8 cellular contexts compared by ENCODE assay signal in genomic region chr17:79808763-79809529, GRCh38. TPM values are rescaled to one million over a fixed set of nuclear protein-coding genes. Genes with fewer than 3 reads are reported as not detected.
DNase-seq lines count a peak whose midpoint lies in the region; ATAC-seq and TF ChIP-seq lines count a peak whose summit lies in the region.

No MANE protein-coding gene starts in this region.

- peak; percentile 79 for ATAC-seq in left lung
- ATAC-seq in GM18505 (IDR thresholded peaks at IDR 0.05; ENCODE audit: unreplicated experiment), result no peak
- no peak for ATAC-seq in GM21423 (IDR thresholded peaks at IDR 0.05; ENCODE audit: unreplicated experiment)
- no peak for ATAC-seq in GM19467 (IDR thresholded peaks at IDR 0.05; ENCODE audit: unreplicated experiment)

- peak; percentile 44 for DNase-seq in activated CD4-positive, alpha-beta T cell treated with anti-CD3 and anti-CD28 coated beads, Interleukin-2, amount 10 ng/mL, durations not matched to agents 7 days and 5 days
- DNase-seq in activated CD4-positive, alpha-beta T cell treated with anti-CD3 and anti-CD28 coated beads, Interleukin-2, amount 50 U/mL, for 1 hour, result no peak
- DNase-seq in NCI-H146 (lab: John Stamatoyannopoulos, UW) (peak; percentile 74), amniotic epithelial cell (ENCODE audit: low read depth) (peak; percentile 65), left lung (no peak)

- no peak for TF ChIP-seq POLR2A in GM18505 (IDR thresholded peaks at IDR 0.05; ENCODE audit: borderline replicate concordance, extremely low read depth, insufficient read depth, insufficient read length)

- H3K27me3 ChIP-seq in left lung, result peaks cover 85 to 100% of the 10 kb centered on the region in 2 donors

- intact Hi-C loops in left lung (cut with DNase I), result loop anchor here in 1 of 2 donors (5.0 kb wide), 1 partner anchor 33 kb away; no protein-coding TSS in a partner anchor

- TF ChIP-seq CTCF in left lung (IDR thresholded peaks at IDR 0.05), result peak; percentile 14 to 20

- peaks cover 71% of the 10 kb centered on the region for H3K27me3 Mint-ChIP-seq in activated CD4-positive, alpha-beta T cell treated with anti-CD3 and anti-CD28 coated beads, Interleukin-2, amount 10 ng/mL, durations not matched to agents 7 days and 5 days

- H3K36me3 Mint-ChIP-seq in activated CD4-positive, alpha-beta T cell treated with anti-CD3 and anti-CD28 coated beads, Interleukin-2, amount 10 ng/mL, durations not matched to agents 7 days and 5 days (ENCODE audit: low read depth), result peaks cover 3% of the 10 kb centered on the region

- no peak overlapping the region for H3K27ac ChIP-seq in left lung

- no peaks in the 10 kb centered on the region for H3K36me3 ChIP-seq in left lung

- POLR2A ChIA-PET in activated CD4-positive, alpha-beta T cell treated with anti-CD3 and anti-CD28 coated beads, Interleukin-2, amount 10 ng/mL, durations not matched to agents 7 days and 5 days (lab: Charles Lee), result no interaction called here

- no peaks in the 10 kb centered on the region for H3K9me3 ChIP-seq in left lung

- H3K4me1 ChIP-seq in left lung, result peaks cover 24 to 54% of the 10 kb centered on the region in 2 donors

- peaks cover 39% of the 10 kb centered on the region for H3K4me1 Mint-ChIP-seq in activated CD4-positive, alpha-beta T cell treated with anti-CD3 and anti-CD28 coated beads, Interleukin-2, amount 10 ng/mL, durations not matched to agents 7 days and 5 days

- H3K27ac Mint-ChIP-seq in activated CD4-positive, alpha-beta T cell treated with anti-CD3 and anti-CD28 coated beads, Interleukin-2, amount 10 ng/mL, durations not matched to agents 7 days and 5 days, result no peak overlapping the region

- no peak overlapping the region for H3K4me3 ChIP-seq in left lung

- H3K9me3 Mint-ChIP-seq in activated CD4-positive, alpha-beta T cell treated with anti-CD3 and anti-CD28 coated beads, Interleukin-2, amount 10 ng/mL, durations not matched to agents 7 days and 5 days, result no peaks in the 10 kb centered on the region

- CTCF ChIA-PET in activated CD4-positive, alpha-beta T cell treated with anti-CD3 and anti-CD28 coated beads, Interleukin-2, amount 10 ng/mL, durations not matched to agents 7 days and 5 days (lab: Charles Lee), result interaction anchor here (0.8 to 22.3 kb wide), 9 partner anchors 8 to 162 kb away, joined by 3 to 257 read pairs (median 3); partner anchors contain the start of genes CBX4 and CBX8

- H3K4me3 Mint-ChIP-seq in activated CD4-positive, alpha-beta T cell treated with anti-CD3 and anti-CD28 coated beads, Interleukin-2, amount 10 ng/mL, durations not matched to agents 7 days and 5 days, result peak overlapping the region; percentile 7

RNA-seq across cellular contexts. Expression of gene CBX8, which starts 12.1 kb away (rescaled TPM):
- total RNA-seq in activated CD4-positive, alpha-beta T cell treated with anti-CD3 and anti-CD28 coated beads, Interleukin-2, amount 10 ng/mL, durations not matched to agents 7 days and 5 days, result 1 to 10 TPM; 4.3 to 6.4 TPM
- total RNA-seq in left lung, result 1 to 10 TPM; 7.3 to 7.9 TPM

RNA-seq across cellular contexts. Expression of gene CBX4, which starts 30.3 kb away (rescaled TPM):
- 10 to 100 TPM; 35.0 TPM for total RNA-seq in activated CD4-positive, alpha-beta T cell treated with anti-CD3 and anti-CD28 coated beads, Interleukin-2, amount 10 ng/mL, durations not matched to agents 7 days and 5 days
- total RNA-seq in left lung, result 10 to 100 TPM; 20.9 to 22.3 TPM

RNA-seq across cellular contexts. Expression of gene CBX2, which starts 31.0 kb away (rescaled TPM):
- 1 to 10 TPM; 4.6 to 5.5 TPM for total RNA-seq in activated CD4-positive, alpha-beta T cell treated with anti-CD3 and anti-CD28 coated beads, Interleukin-2, amount 10 ng/mL, durations not matched to agents 7 days and 5 days
- total RNA-seq in left lung, result 1 to 10 TPM; 2.6 to 3.6 TPM

Comparison
In these comparisons a context has a peak if more than half of its experiments do, and no peak if none do; other contexts are left out.
1. DNase-seq: peak in activated CD4-positive, alpha-beta T cell treated with anti-CD3 and anti-CD28 coated beads, Interleukin-2, amount 10 ng/mL, durations not matched to agents 7 days and 5 days (single experiment), NCI-H146 (single experiment) and amniotic epithelial cell (single experiment); none in activated CD4-positive, alpha-beta T cell treated with anti-CD3 and anti-CD28 coated beads, Interleukin-2, amount 50 U/mL, for 1 hour (single experiment) and left lung (0 of 2).